ENCODE assay signal across 19 cellular contexts in the genomic region with DNA sequence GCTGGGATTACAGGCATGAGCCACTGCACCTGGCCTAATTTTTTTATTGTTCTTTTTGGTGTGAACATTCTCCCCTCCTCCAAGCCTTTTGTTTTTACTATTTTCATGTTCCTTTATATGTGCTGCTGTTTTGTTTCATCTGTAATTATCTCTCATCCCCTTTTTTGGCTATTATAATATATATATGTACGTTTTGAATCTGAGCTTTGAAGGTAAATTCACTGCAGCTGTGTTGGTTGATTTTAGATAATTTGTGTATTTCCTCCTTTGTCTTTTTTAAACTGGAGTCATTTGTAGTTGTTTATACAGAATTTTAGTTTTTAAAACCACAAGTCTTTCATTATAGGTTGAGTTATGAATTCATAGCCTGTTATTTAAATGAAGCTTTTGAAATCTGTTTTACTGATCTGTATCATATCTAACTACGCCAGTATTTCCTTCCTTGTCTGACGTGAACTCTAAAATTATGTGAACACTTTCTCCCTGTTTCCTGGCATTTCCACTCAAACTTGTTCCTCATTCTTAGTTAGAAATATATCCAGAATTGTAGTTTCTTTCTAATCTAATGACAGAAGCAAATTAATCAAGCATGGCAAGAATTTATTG. TPM values are rescaled to one million over a fixed set of nuclear protein-coding genes. Genes with fewer than 3 reads are reported as not detected.
A peak's percentile ranks its signal among the peaks of the same experiment; 100 is the strongest.
DNase-seq lines count a peak whose midpoint lies in the region; ATAC-seq and TF ChIP-seq lines count a peak whose summit lies in the region.
"Had no signal": no experiment of that assay in that cellular context is flagged by ENCODE, and none has a peak within 500 bp of the region (broad histone marks: within the 10 kb centered on the region; RNA-seq: fewer than 3 reads in every experiment).

No MANE protein-coding gene starts in this region.

- no peaks in the 10 kb centered on the region for H3K27me3 ChIP-seq in DND-41 (ENCODE audit: insufficient read depth, low read length, poor library complexity)
- H3K27me3 ChIP-seq in colonic mucosa: no peaks in the 10 kb centered on the region
- H3K27me3 ChIP-seq: body of pancreas, neural progenitor cell had no signal

- H3K4me2 ChIP-seq in DND-41 (ENCODE audit: insufficient read depth, low read length): peak overlapping the region; percentile 20; the same call in 1 of the 2 replicates
- H3K4me2 ChIP-seq: neural progenitor cell had no signal

- peaks cover 68% of the 10 kb centered on the region for H3K36me3 ChIP-seq in DND-41 (ENCODE audit: insufficient read depth, low read length)
- no peaks in the 10 kb centered on the region for H3K36me3 ChIP-seq in colonic mucosa

- H3K27ac Mint-ChIP-seq in CD14-positive monocyte (peak overlapping the region; percentile 43 to 81 (median 62)), activated B cell treated with CpG ODN at 0.5 μM for 24 hours (peak overlapping the region; percentile 47), mesothelial cell of epicardium (peak overlapping the region; percentile 30)
- H3K27ac Mint-ChIP-seq: neural progenitor cell had no signal

- H3K9ac ChIP-seq in DND-41 (ENCODE audit: low read depth, low read length): no peak overlapping the region
- no peak overlapping the region for H3K9ac ChIP-seq in colonic mucosa (ENCODE audit: low read depth in 2 of 2, low read length in 2 of 2)
- H3K9ac ChIP-seq: neural progenitor cell had no signal

- DNase-seq in CD14-positive monocyte (ENCODE audit: low spot score) (no peak), DND-41 (no peak), activated B cell treated with CpG ODN at 0.5 μM for 24 hours (no peak), mesothelial cell of epicardium (ENCODE audit: low spot score in 2 of 2, unreplicated experiment in 2 of 2) (no peak), NCI-H2171 (lab: John Stamatoyannopoulos, UW) (no peak), cerebellar nuclear complex (lab: John Stamatoyannopoulos, UW) (no peak), colonic mucosa (no peak), NCI-H1092 (lab: John Stamatoyannopoulos, UW) (no peak)
- DNase-seq: activated CD8-positive, alpha-beta memory T cell treated with anti-CD3 and anti-CD28 coated beads, Interleukin-2, amount 50 U/mL, for 48 hours; body of pancreas; C1 segment of cervical spinal cord; glutamatergic neuron; NCI-H146; NCI-H510A treated with DMSO at 0.1 percent for 48 hours; substantia nigra had no signal

- no peak overlapping the region for H3K4me3 ChIP-seq in DND-41 (ENCODE audit: low read depth in 1 of 2, low read length in 2 of 2)
- H3K4me3 ChIP-seq in colonic mucosa: no peak overlapping the region
- H3K4me3 ChIP-seq: body of pancreas, neural progenitor cell had no signal

- peak overlapping the region in 1 of 2 donors; percentile 28 for H3K4me3 Mint-ChIP-seq in CD14-positive monocyte
- H3K4me3 Mint-ChIP-seq in activated B cell treated with CpG ODN at 0.5 μM for 24 hours: no peak overlapping the region
- no peak overlapping the region for H3K4me3 Mint-ChIP-seq in mesothelial cell of epicardium
- H3K4me3 Mint-ChIP-seq: neural progenitor cell had no signal

- ATAC-seq in DND-41 (ENCODE audit: insufficient read depth, low read depth) (peak; percentile 60), activated B cell treated with CpG ODN at 0.5 μM for 24 hours (ENCODE audit: low read depth) (no peak)
- ATAC-seq: body of pancreas, HCT116, left lobe of liver, sciatic nerve had no signal

- H4K20me1 ChIP-seq in DND-41 (ENCODE audit: insufficient read depth, low read length): peaks cover 54% of the 10 kb centered on the region

- intact Hi-C loops in CD14-positive monocyte (cut with micrococcal nuclease) (no loop called here), activated B cell treated with CpG ODN at 0.5 μM for 24 hours (cut with micrococcal nuclease) (loop anchor here (1.0 to 5.0 kb wide), 2 partner anchors 11 to 36 kb away; no protein-coding TSS in a partner anchor), colonic mucosa (cut with DNase I) (no loop called here)

- H3K9me3 Mint-ChIP-seq in CD14-positive monocyte: peaks cover 0 to 9% (median 6%) of the 10 kb centered on the region in 7 donors
- peaks cover 12% of the 10 kb centered on the region for H3K9me3 Mint-ChIP-seq in activated B cell treated with CpG ODN at 0.5 μM for 24 hours
- H3K9me3 Mint-ChIP-seq in mesothelial cell of epicardium: peaks cover 12% of the 10 kb centered on the region

- peaks cover 2% of the 10 kb centered on the region for H3K9me3 ChIP-seq in DND-41 (ENCODE audit: insufficient read depth, low read length, severe bottlenecking)
- H3K9me3 ChIP-seq in colonic mucosa: no peaks in the 10 kb centered on the region
- H3K9me3 ChIP-seq: body of pancreas had no signal

- TF ChIP-seq CTCF in CD14-positive monocyte (IDR thresholded peaks at IDR 0.05) (no peak), DND-41 (IDR thresholded peaks at IDR 0.05; ENCODE audit: borderline replicate concordance, extremely low read depth, low read length, poor library complexity, severe bottlenecking) (no peak), activated B cell treated with CpG ODN at 0.5 μM for 24 hours (IDR thresholded peaks at IDR 0.05) (no peak), mesothelial cell of epicardium (IDR thresholded peaks at IDR 0.05; ENCODE audit: unreplicated experiment) (no peak), colonic mucosa (IDR thresholded peaks at IDR 0.05) (no peak)

- H3K4me1 ChIP-seq in DND-41 (ENCODE audit: insufficient read depth, low read length) (peaks cover 73% of the 10 kb centered on the region), colonic mucosa (no peaks in the 10 kb centered on the region)

- H3K36me3 Mint-ChIP-seq in CD14-positive monocyte (peaks cover 30 to 38% of the 10 kb centered on the region in 2 donors), activated B cell treated with CpG ODN at 0.5 μM for 24 hours (ENCODE audit: low read depth) (peaks cover 64% of the 10 kb centered on the region), mesothelial cell of epicardium (peaks cover 26% of the 10 kb centered on the region)

- CTCF ChIA-PET in activated B cell treated with CpG ODN at 0.5 μM for 24 hours (lab: Charles Lee): interaction anchor here (0.8 to 1.1 kb wide), 2 partner anchors 13 to 56 kb away, joined by 4 to 5 read pairs; no protein-coding TSS in a partner anchor

- no peak overlapping the region for H2AFZ ChIP-seq in DND-41 (ENCODE audit: low read depth, low read length)
- H2AFZ ChIP-seq: neural progenitor cell had no signal

- peaks cover 100% of the 10 kb centered on the region for H3K79me2 ChIP-seq in DND-41 (ENCODE audit: insufficient read depth, low read length)

- peak overlapping the region; percentile 35 for H3K27ac ChIP-seq in DND-41 (ENCODE audit: low read length)
- no peak overlapping the region for H3K27ac ChIP-seq in colonic mucosa
- H3K27ac ChIP-seq: neural progenitor cell had no signal

- H3K4me1 Mint-ChIP-seq in CD14-positive monocyte: peaks cover 63% of the 10 kb centered on the region
- H3K4me1 Mint-ChIP-seq in activated B cell treated with CpG ODN at 0.5 μM for 24 hours: peaks cover 69% of the 10 kb centered on the region
- peaks cover 35% of the 10 kb centered on the region for H3K4me1 Mint-ChIP-seq in mesothelial cell of epicardium

- H3K27me3 Mint-ChIP-seq in CD14-positive monocyte (ENCODE audit: low read depth in 3 of 3): no peaks in the 10 kb centered on the region
- no peaks in the 10 kb centered on the region for H3K27me3 Mint-ChIP-seq in activated B cell treated with CpG ODN at 0.5 μM for 24 hours
- H3K27me3 Mint-ChIP-seq in mesothelial cell of epicardium (ENCODE audit: low read depth): no peaks in the 10 kb centered on the region

- POLR2A ChIA-PET in activated B cell treated with CpG ODN at 0.5 μM for 24 hours (lab: Charles Lee): interaction anchor here (1.5 kb wide), 1 partner anchor 56 kb away, joined by 5 read pairs; no protein-coding TSS in a partner anchor

RNA-seq across cellular contexts. Expression of a gene that starts 54.9 kb away (rescaled TPM):
- 10 to 100 TPM; 37.7 to 57.6 TPM for polyA plus RNA-seq in CD14-positive monocyte
- total RNA-seq in activated B cell treated with CpG ODN at 0.5 μM for 24 hours (172 and 227 TPM in 2 replicates), mesothelial cell of epicardium (72.7 to 77.9 TPM (median 72.7 TPM) in 3 replicates), colonic mucosa (100 to 1,000 TPM in 1 of 2 donors, 10 to 100 TPM in 1; 79.2 to 111 TPM)

RNA-seq across cellular contexts. Expression of a gene that starts 55.0 kb away (rescaled TPM):
- polyA plus RNA-seq in CD14-positive monocyte: under 1 TPM; 0.12 to 0.23 TPM
- 2.4 and 2.6 TPM in 2 replicates for total RNA-seq in activated B cell treated with CpG ODN at 0.5 μM for 24 hours
- total RNA-seq in mesothelial cell of epicardium: 1.1 to 1.2 TPM (median 1.2 TPM) in 3 replicates
- total RNA-seq in colonic mucosa: 1 to 10 TPM; 1.0 to 1.8 TPM
